Comparison of ENCODE assay signal across 8 cellular contexts in genomic region chr7:136266457-136266856, GRCh38.
"Had no signal": no experiment of that assay in that cellular context is flagged by ENCODE, and none has a peak within 500 bp of the region (broad histone marks: within the 10 kb centered on the region; RNA-seq: fewer than 3 reads in every experiment).

No MANE protein-coding gene starts in this region.

- H3K36me3 ChIP-seq: HAP-1 had no signal

- DNase-seq: GM23248, GOT3, H7, HFFc6, IMR-90 had no signal

- H3K4me1 ChIP-seq: HAP-1 had no signal

- H3K9ac ChIP-seq: GM23248 had no signal

- H3K4me3 ChIP-seq: GM23248, HAP-1, K562 had no signal

- H3K4me3 Mint-ChIP-seq: HFFc6 had no signal

- H3K27ac ChIP-seq: GM23248 had no signal

- ATAC-seq: HCT116, K562 had no signal

- H3K9me3 ChIP-seq: HAP-1 had no signal

- H3K27ac Mint-ChIP-seq: HFFc6 had no signal
